24 cellular contexts compared by ENCODE assay signal in genomic region chr2:145654746-145655145, GRCh38.
"Had no signal": no experiment of that assay in that cellular context is flagged by ENCODE, and none has a peak within 500 bp of the region (broad histone marks: within the 10 kb centered on the region; RNA-seq: fewer than 3 reads in every experiment).

No MANE protein-coding gene starts in this region.

- DNase-seq: activated CD4-positive, alpha-beta T cell treated with anti-CD3 and anti-CD28 coated beads, Interleukin-2, amount 10 ng/mL, durations not matched to agents 7 days and 5 days; activated CD8-positive, alpha-beta memory T cell treated with anti-CD3 and anti-CD28 coated beads, Interleukin-2, amount 50 U/mL, for 48 hours; activated effector memory CD4-positive, alpha-beta T cell treated with Interleukin-2 at 50 U/mL for 16 hours; activated naive CD4-positive, alpha-beta T cell treated with anti-CD3 and anti-CD28 coated beads, Interleukin-2, amount 10 ng/mL, durations not matched to agents 7 days and 5 days; activated T-cell treated with anti-CD3 and anti-CD28 coated beads, Interleukin-2, amount 50 U/mL, for 48 hours; aorta; dermis blood vessel endothelial cell; effector memory CD4-positive, alpha-beta T cell; left cardiac atrium; mesendoderm; nephron progenitor cell; nucleus accumbens; posterior cingulate gyrus; sigmoid colon; stimulated activated CD8-positive, alpha-beta memory T cell treated with anti-CD3 and anti-CD28 coated beads, Interleukin-4, amount 100 ng/mL, for 48 hours; stimulated activated naive CD4-positive, alpha-beta T cell treated with Interleukin-2 at 50 U/mL for 16 hours; substantia nigra had no signal

- H3K4me3 Mint-ChIP-seq: activated CD4-positive, alpha-beta T cell treated with anti-CD3 and anti-CD28 coated beads, Interleukin-2, amount 10 ng/mL, durations not matched to agents 7 days and 5 days; activated naive CD4-positive, alpha-beta T cell treated with anti-CD3 and anti-CD28 coated beads, Interleukin-2, amount 10 ng/mL, durations not matched to agents 7 days and 5 days; nephron progenitor cell; T-helper 1 cell treated with Interleukin-12 subunit alpha and Interleukin-12 subunit beta and Interleukin-4 antibody, amounts not matched to agents 30 μg/mL and 1 μg/mL, for 36 hours had no signal

- H3K27ac Mint-ChIP-seq: activated CD4-positive, alpha-beta T cell treated with anti-CD3 and anti-CD28 coated beads, Interleukin-2, amount 10 ng/mL, durations not matched to agents 7 days and 5 days; activated naive CD4-positive, alpha-beta T cell treated with anti-CD3 and anti-CD28 coated beads, Interleukin-2, amount 10 ng/mL, durations not matched to agents 7 days and 5 days; nephron progenitor cell; T-helper 1 cell treated with Interleukin-12 subunit alpha and Interleukin-12 subunit beta and Interleukin-4 antibody, amounts not matched to agents 30 μg/mL and 1 μg/mL, for 36 hours had no signal

- H3K9me3 ChIP-seq: esophagus muscularis mucosa, sigmoid colon, tibial nerve had no signal

- H3K4me3 ChIP-seq: cardiac muscle cell, esophagus muscularis mucosa, sigmoid colon, tibial nerve had no signal

- ATAC-seq: activated CD4-positive, CD25-positive, alpha-beta regulatory T cell treated with anti-CD3 and anti-CD28 coated beads, Interleukin-2, amount 50 U/mL, for 24 hours; left cardiac atrium had no signal

- H3K9me3 Mint-ChIP-seq: activated CD4-positive, alpha-beta T cell treated with anti-CD3 and anti-CD28 coated beads, Interleukin-2, amount 10 ng/mL, durations not matched to agents 7 days and 5 days; activated naive CD4-positive, alpha-beta T cell treated with anti-CD3 and anti-CD28 coated beads, Interleukin-2, amount 10 ng/mL, durations not matched to agents 7 days and 5 days; nephron progenitor cell; T-helper 1 cell treated with Interleukin-12 subunit alpha and Interleukin-12 subunit beta and Interleukin-4 antibody, amounts not matched to agents 30 μg/mL and 1 μg/mL, for 36 hours had no signal

- FAIRE-seq: endothelial cell of umbilical vein, urothelium cell line had no signal

- H3K4me1 Mint-ChIP-seq: activated CD4-positive, alpha-beta T cell treated with anti-CD3 and anti-CD28 coated beads, Interleukin-2, amount 10 ng/mL, durations not matched to agents 7 days and 5 days; activated naive CD4-positive, alpha-beta T cell treated with anti-CD3 and anti-CD28 coated beads, Interleukin-2, amount 10 ng/mL, durations not matched to agents 7 days and 5 days; nephron progenitor cell had no signal

- H3K36me3 Mint-ChIP-seq: activated naive CD4-positive, alpha-beta T cell treated with anti-CD3 and anti-CD28 coated beads, Interleukin-2, amount 10 ng/mL, durations not matched to agents 7 days and 5 days had no signal

- H3K27ac ChIP-seq: cardiac muscle cell, esophagus muscularis mucosa, sigmoid colon had no signal

- H3K36me3 ChIP-seq: cardiac muscle cell, esophagus muscularis mucosa, sigmoid colon, tibial nerve had no signal

- H3K27me3 Mint-ChIP-seq: activated CD4-positive, alpha-beta T cell treated with anti-CD3 and anti-CD28 coated beads, Interleukin-2, amount 10 ng/mL, durations not matched to agents 7 days and 5 days; activated naive CD4-positive, alpha-beta T cell treated with anti-CD3 and anti-CD28 coated beads, Interleukin-2, amount 10 ng/mL, durations not matched to agents 7 days and 5 days had no signal

- H3K27me3 ChIP-seq: cardiac muscle cell, esophagus muscularis mucosa, sigmoid colon, tibial nerve had no signal

- H3K4me1 ChIP-seq: esophagus muscularis mucosa, sigmoid colon, tibial nerve had no signal
